ENCODE assay signal across 8 cellular contexts in genomic region chr2:207330912-207331311, GRCh38.
A peak's percentile ranks its signal among the peaks of the same experiment; 100 is the strongest.
DNase-seq lines count a peak whose midpoint lies in the region; ATAC-seq and TF ChIP-seq lines count a peak whose summit lies in the region.

No MANE protein-coding gene starts in this region.

- H3K4me1 Mint-ChIP-seq in activated T-helper 1 cell treated with anti-CD3 and anti-CD28 coated beads, Interleukin-12 subunit alpha, Interleukin-12 subunit beta, Interleukin-2, Interleukin-4 antibody, amounts not matched to agents 30 ng/mL and 10 ng/mL and 1 ng/mL, durations not matched to agents 14 hours and 24 hours and 36 hours (ENCODE audit: low read depth): peaks cover 84% of the 10 kb centered on the region

- peaks cover 3% of the 10 kb centered on the region for H3K36me3 Mint-ChIP-seq in activated T-helper 1 cell treated with anti-CD3 and anti-CD28 coated beads, Interleukin-12 subunit alpha, Interleukin-12 subunit beta, Interleukin-2, Interleukin-4 antibody, amounts not matched to agents 30 ng/mL and 10 ng/mL and 1 ng/mL, durations not matched to agents 14 hours and 24 hours and 36 hours (ENCODE audit: low read depth)

- H3K4me1 ChIP-seq in lung (ENCODE audit: control insufficient read depth in 2 of 2, insufficient read depth in 2 of 2, low read length in 2 of 2): peaks cover 3 to 22% of the 10 kb centered on the region in 2 donors
- no peaks in the 10 kb centered on the region for H3K4me1 ChIP-seq in OCI-LY7 (ENCODE audit: insufficient read depth, low read length, poor library complexity, severe bottlenecking)

- H4K20me1 ChIP-seq in OCI-LY7 (ENCODE audit: insufficient read depth, low read length): no peaks in the 10 kb centered on the region

- POLR2A ChIA-PET in OCI-LY7 (lab: Charles Lee): no interaction called here

- peak overlapping the region; percentile 69 for H3K27ac Mint-ChIP-seq in activated T-helper 1 cell treated with anti-CD3 and anti-CD28 coated beads, Interleukin-12 subunit alpha, Interleukin-12 subunit beta, Interleukin-2, Interleukin-4 antibody, amounts not matched to agents 30 ng/mL and 10 ng/mL and 1 ng/mL, durations not matched to agents 14 hours and 24 hours and 36 hours

- H3K9me3 ChIP-seq in lung (ENCODE audit: control insufficient read depth in 2 of 2, insufficient read depth in 1 of 2, low read length in 1 of 2) (no peaks in the 10 kb centered on the region), OCI-LY7 (ENCODE audit: low read length) (no peaks in the 10 kb centered on the region)

- no peaks in the 10 kb centered on the region for H3K36me3 ChIP-seq in lung (ENCODE audit: control insufficient read depth in 2 of 2, insufficient read depth in 2 of 2, low read length in 2 of 2)
- H3K36me3 ChIP-seq in OCI-LY7 (ENCODE audit: insufficient read depth, low read length): no peaks in the 10 kb centered on the region

- no peak overlapping the region for H3K4me2 ChIP-seq in OCI-LY7 (ENCODE audit: low read length)

- intact Hi-C loops in activated T-helper 1 cell treated with anti-CD3 and anti-CD28 coated beads, Interleukin-12 subunit alpha, Interleukin-12 subunit beta, Interleukin-2, Interleukin-4 antibody, amounts not matched to agents 30 ng/mL and 10 ng/mL and 1 ng/mL, durations not matched to agents 14 hours and 24 hours and 36 hours (cut with micrococcal nuclease): loop anchor here (1.0 to 10.0 kb wide), 11 partner anchors 14 to 564 kb away; partner anchors contain the start of genes FASTKD2, MDH1B and METTL21A
- intact Hi-C loops in OCI-LY7 (cut with micrococcal nuclease; ENCODE audit: unreplicated experiment): no loop called here

- H3K4me3 ChIP-seq in GM12865 (ENCODE audit: low read depth, low read length) (peak overlapping the region; percentile 67), lung (no peak overlapping the region), OCI-LY7 (ENCODE audit: low read depth, low read length, poor library complexity, severe bottlenecking) (no peak overlapping the region)

- no peak overlapping the region for H2AFZ ChIP-seq in OCI-LY7 (ENCODE audit: low read length)

- peak; percentile 95 for DNase-seq in GM12865 (ENCODE audit: low read depth)
- peak; percentile 92 for DNase-seq in HS-5 (ENCODE audit: low read depth)
- peak; percentile 57 for DNase-seq in activated T-helper 1 cell treated with anti-CD3 and anti-CD28 coated beads, Interleukin-12 subunit alpha, Interleukin-12 subunit beta, Interleukin-2, Interleukin-4 antibody, amounts not matched to agents 30 ng/mL and 10 ng/mL and 1 ng/mL, durations not matched to agents 14 hours and 24 hours and 36 hours (ENCODE audit: low spot score)
- DNase-seq in lung (ENCODE audit: low spot score): peak; percentile 69
- no peak for DNase-seq in COLO668 (lab: John Stamatoyannopoulos, UW; ENCODE audit: unreplicated experiment)
- no peak for DNase-seq in OCI-LY7 (ENCODE audit: low spot score)
- no peak for DNase-seq in iPS-NIHi11 (ENCODE audit: low spot score)

- CTCF ChIA-PET in OCI-LY7 (lab: Charles Lee; ENCODE audit: unreplicated experiment): no interaction called here

- no peaks in the 10 kb centered on the region for H3K9me3 Mint-ChIP-seq in activated T-helper 1 cell treated with anti-CD3 and anti-CD28 coated beads, Interleukin-12 subunit alpha, Interleukin-12 subunit beta, Interleukin-2, Interleukin-4 antibody, amounts not matched to agents 30 ng/mL and 10 ng/mL and 1 ng/mL, durations not matched to agents 14 hours and 24 hours and 36 hours

- no peaks in the 10 kb centered on the region for H3K79me2 ChIP-seq in OCI-LY7 (ENCODE audit: insufficient read depth, low read depth, low read length)

- H3K27ac ChIP-seq in lung (ENCODE audit: low read depth in 1 of 2, low read length in 1 of 2) (peak overlapping the region in 1 of 2 donors; percentile 69), OCI-LY7 (ENCODE audit: low read depth, low read length, poor library complexity, severe bottlenecking) (no peak overlapping the region)

- TF ChIP-seq CTCF in GM12865 (IDR thresholded peaks at IDR 0.05; ENCODE audit: insufficient read depth, low read depth, low read length, missing control alignments) (no peak), lung (IDR thresholded peaks at IDR 0.05; ENCODE audit: control extremely low read depth, extremely low read depth) (no peak), OCI-LY7 (conservative IDR thresholded peaks at IDR 0.05; ENCODE audit: low read length) (no peak)

- H3K4me3 Mint-ChIP-seq in activated T-helper 1 cell treated with anti-CD3 and anti-CD28 coated beads, Interleukin-12 subunit alpha, Interleukin-12 subunit beta, Interleukin-2, Interleukin-4 antibody, amounts not matched to agents 30 ng/mL and 10 ng/mL and 1 ng/mL, durations not matched to agents 14 hours and 24 hours and 36 hours: peak overlapping the region; percentile 25

- BruUV-seq in OCI-LY7 (replicated peaks; lab: Mats Ljungman, UMichigan): no TSS peak

- 59 to 78% methylated on average over 7 of the region's 7 CpGs for WGBS in lung, 2 donors

- no peaks in the 10 kb centered on the region for H3K27me3 Mint-ChIP-seq in activated T-helper 1 cell treated with anti-CD3 and anti-CD28 coated beads, Interleukin-12 subunit alpha, Interleukin-12 subunit beta, Interleukin-2, Interleukin-4 antibody, amounts not matched to agents 30 ng/mL and 10 ng/mL and 1 ng/mL, durations not matched to agents 14 hours and 24 hours and 36 hours (ENCODE audit: insufficient read depth)

- ATAC-seq in GM21526 (IDR thresholded peaks at IDR 0.05; ENCODE audit: low FRiP score, unreplicated experiment): peak; percentile 48
- peak; percentile 53 for ATAC-seq in lung (ENCODE audit: insufficient read depth, low FRiP score)

- no peaks in the 10 kb centered on the region for H3K9me2 ChIP-seq in OCI-LY7 (ENCODE audit: insufficient read depth, low read length)

- no peaks in the 10 kb centered on the region for H3K27me3 ChIP-seq in lung (ENCODE audit: control insufficient read depth, insufficient read depth)

Comparison
In these comparisons a context has a peak if more than half of its experiments do, and no peak if none do; other contexts are left out.
1. DNase-seq: peak in GM12865 (single experiment), HS-5 (single experiment), activated T-helper 1 cell treated with anti-CD3 and anti-CD28 coated beads, Interleukin-12 subunit alpha, Interleukin-12 subunit beta, Interleukin-2, Interleukin-4 antibody, amounts not matched to agents 30 ng/mL and 10 ng/mL and 1 ng/mL, durations not matched to agents 14 hours and 24 hours and 36 hours (single experiment) and lung (single experiment); none in COLO668 (single experiment), OCI-LY7 (single experiment) and iPS-NIHi11 (single experiment).